ENCODE assay signal across 10 cellular contexts in genomic region chr11:62307950-62308349, GRCh38. TPM values are rescaled to one million over a fixed set of nuclear protein-coding genes. Genes with fewer than 3 reads are reported as not detected.
"Had no signal": no experiment of that assay in that cellular context is flagged by ENCODE, and none has a peak within 500 bp of the region (broad histone marks: within the 10 kb centered on the region; RNA-seq: fewer than 3 reads in every experiment).

No MANE protein-coding gene starts in this region.

- H3K9ac ChIP-seq: KMS-11 had no signal

- DNase-seq: IMR-90, KBM-7, KG1 had no signal

- H3K27ac ChIP-seq: HL-60, KMS-11 had no signal

- FAIRE-seq: HepG2, HTR-8/SVneo had no signal

- H3K4me2 ChIP-seq: KMS-11 had no signal

- ATAC-seq: HepG2 had no signal

RNA-seq across cellular contexts. Expression of gene SCGB1D4, which starts 9.1 kb away (rescaled TPM):
- total RNA-seq: HepG2, HT-29, HT1080, IMR-90 had no signal
- polyA plus RNA-seq: HepG2, IgD-negative memory B cell, IMR-90 had no signal

RNA-seq across cellular contexts. Expression of gene ASRGL1, which starts 29.3 kb away (rescaled TPM):
- total RNA-seq: IMR-90 had no signal

RNA-seq across cellular contexts. Expression of gene SCGB2A2, which starts 38.0 kb away (rescaled TPM):
- total RNA-seq: HepG2, HT-29, HT1080, IMR-90 had no signal
- polyA plus RNA-seq: IgD-negative memory B cell, IMR-90 had no signal
